ENCODE assay signal across 8 cellular contexts in genomic region chr6:116667620-116668019, GRCh38.
DNase-seq lines count a peak whose midpoint lies in the region; ATAC-seq and TF ChIP-seq lines count a peak whose summit lies in the region.

No MANE protein-coding gene starts in this region.

- H3K36me3 ChIP-seq in SU-DHL-6 (ENCODE audit: low read length) (no peaks in the 10 kb centered on the region), subcutaneous abdominal adipose tissue (ENCODE audit: control insufficient read depth in 5 of 5, insufficient read depth in 5 of 5, low read length in 5 of 5) (no peaks in the 10 kb centered on the region)

- peaks cover 60% of the 10 kb centered on the region for H3K79me2 ChIP-seq in SU-DHL-6 (ENCODE audit: insufficient read depth, low read length)

- TF ChIP-seq CTCF in GM12865 (IDR thresholded peaks at IDR 0.05; ENCODE audit: insufficient read depth, low read depth, low read length, missing control alignments) (no peak), SU-DHL-6 (IDR thresholded peaks at IDR 0.05; ENCODE audit: insufficient read depth, low read length, poor library complexity, severe bottlenecking) (no peak)

- H3K9me2 ChIP-seq in SU-DHL-6 (replicated peaks; ENCODE audit: insufficient read depth, low read length) = no peaks in the 10 kb centered on the region

- H3K4me1 ChIP-seq in subcutaneous abdominal adipose tissue (ENCODE audit: control insufficient read depth in 5 of 5, insufficient read depth in 5 of 5, low read length in 5 of 5) = peaks cover 2 to 27% (median 14%) of the 10 kb centered on the region in 5 donors

- H3K27me3 ChIP-seq in SU-DHL-6 (ENCODE audit: low read length) = no peaks in the 10 kb centered on the region
- H3K27me3 ChIP-seq in subcutaneous abdominal adipose tissue (ENCODE audit: control insufficient read depth in 5 of 5, insufficient read depth in 4 of 5, low read length in 5 of 5) = no peaks in the 10 kb centered on the region

- no peaks in the 10 kb centered on the region; the same call in 1 of the 2 replicates for H3F3A ChIP-seq in SU-DHL-6 (ENCODE audit: insufficient read depth)

- H2AFZ ChIP-seq in SU-DHL-6 (ENCODE audit: low read depth, low read length, severe bottlenecking) = no peak overlapping the region

- no peaks in the 10 kb centered on the region for H3K9me3 ChIP-seq in SU-DHL-6 (ENCODE audit: insufficient read depth, low read length)
- no peaks in the 10 kb centered on the region for H3K9me3 ChIP-seq in subcutaneous abdominal adipose tissue (ENCODE audit: control insufficient read depth in 5 of 5, low read length in 5 of 5)

- H3K4me3 ChIP-seq in GM12865 (ENCODE audit: low read depth, low read length) (peak overlapping the region; percentile 93), SU-DHL-6 (ENCODE audit: insufficient read depth, low read length, poor library complexity, severe bottlenecking) (peak overlapping the region; percentile 88), subcutaneous abdominal adipose tissue (ENCODE audit: low read depth in 1 of 5, low read length in 5 of 5) (peak overlapping the region; percentile 86 to 100 (median 92))

- H4K20me1 ChIP-seq in SU-DHL-6 (ENCODE audit: low read depth, low read length) = peaks cover 12% of the 10 kb centered on the region

- H3K27ac ChIP-seq in SU-DHL-6 (ENCODE audit: low read depth, low read length) (peak overlapping the region; percentile 51), subcutaneous abdominal adipose tissue (ENCODE audit: low read depth, low read length) (peak overlapping the region; percentile 81)

- ATAC-seq in HG03103 (IDR thresholded peaks at IDR 0.05; ENCODE audit: low read depth, unreplicated experiment) = peak; percentile 33
- no peak for ATAC-seq in GM19328 (IDR thresholded peaks at IDR 0.05; ENCODE audit: unreplicated experiment)

- peak overlapping the region; percentile 82 for H3K9ac ChIP-seq in SU-DHL-6 (ENCODE audit: low read length)
- H3K9ac ChIP-seq in subcutaneous abdominal adipose tissue (ENCODE audit: low read length in 5 of 5) = peak overlapping the region; percentile 87 to 99 (median 94)

- H3K4me2 ChIP-seq in SU-DHL-6 (ENCODE audit: low read depth, low read length, poor library complexity, severe bottlenecking) = peak overlapping the region; percentile 93

- DNase-seq in GM12865 (ENCODE audit: low read depth) (peak; percentile 32), germinal center (ENCODE audit: low spot score) (peak; percentile 40)
- DNase-seq in activated CD4-positive, alpha-beta T cell treated with anti-CD3 and anti-CD28 coated beads, Interleukin-2, amount 50 U/mL, for 4 hours = no peak
- no peak for DNase-seq in stimulated activated CD4-positive, alpha-beta T cell treated with anti-CD3 and anti-CD28 coated beads, Interleukin-12 subunit alpha, Interleukin-12 subunit beta, amount 100 ng/mL, for 4 hours

Comparison
In these comparisons a context has a peak if more than half of its experiments do, and no peak if none do; other contexts are left out.
1. DNase-seq: peak in GM12865 (single experiment) and germinal center (single experiment); none in activated CD4-positive, alpha-beta T cell treated with anti-CD3 and anti-CD28 coated beads, Interleukin-2, amount 50 U/mL, for 4 hours (0 of 2) and stimulated activated CD4-positive, alpha-beta T cell treated with anti-CD3 and anti-CD28 coated beads, Interleukin-12 subunit alpha, Interleukin-12 subunit beta, amount 100 ng/mL, for 4 hours (single experiment).
2. Peak in every context shown above with its lines, with median percentiles within 50 percentile points of each other: H3K4me3 ChIP-seq.